Comparison of ENCODE assay signal across 1 cellular context in the genomic region with DNA sequence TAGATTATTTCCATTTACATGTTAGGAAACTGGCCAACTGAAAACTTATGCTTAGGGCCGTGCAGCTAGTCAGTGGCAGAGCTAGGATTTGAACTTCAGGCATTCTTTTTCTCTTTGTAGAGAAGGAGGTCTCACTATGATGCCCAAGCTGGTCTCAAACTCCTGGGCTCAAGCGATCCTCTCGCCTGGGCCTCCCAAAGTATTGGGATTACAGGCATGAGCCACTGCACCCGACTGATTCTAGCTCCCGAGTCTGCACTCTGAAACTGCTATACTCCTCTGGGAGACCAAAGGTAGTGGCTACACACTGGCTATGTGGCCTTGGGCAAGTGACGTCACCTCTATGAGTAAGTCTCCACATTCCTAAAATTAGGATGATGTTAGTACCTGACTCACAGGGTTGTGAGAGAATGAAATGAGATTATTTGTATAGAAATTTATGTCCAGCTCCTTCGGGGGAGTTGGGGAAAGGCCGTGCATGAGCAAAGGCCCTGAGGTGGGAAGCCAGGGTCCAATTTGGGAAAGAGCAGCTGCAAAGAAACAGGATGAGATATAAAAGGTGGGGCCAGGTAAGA.
TF ChIP-seq lines count a peak whose summit lies in the region.

No MANE protein-coding gene starts in this region.

TF ChIP-seq in HepG2, 621 proteins besides CTCF, POLR2A, EP300 and RAD21 (continued from another document and continues in another):
- TF ChIP-seq, protein P1, sequence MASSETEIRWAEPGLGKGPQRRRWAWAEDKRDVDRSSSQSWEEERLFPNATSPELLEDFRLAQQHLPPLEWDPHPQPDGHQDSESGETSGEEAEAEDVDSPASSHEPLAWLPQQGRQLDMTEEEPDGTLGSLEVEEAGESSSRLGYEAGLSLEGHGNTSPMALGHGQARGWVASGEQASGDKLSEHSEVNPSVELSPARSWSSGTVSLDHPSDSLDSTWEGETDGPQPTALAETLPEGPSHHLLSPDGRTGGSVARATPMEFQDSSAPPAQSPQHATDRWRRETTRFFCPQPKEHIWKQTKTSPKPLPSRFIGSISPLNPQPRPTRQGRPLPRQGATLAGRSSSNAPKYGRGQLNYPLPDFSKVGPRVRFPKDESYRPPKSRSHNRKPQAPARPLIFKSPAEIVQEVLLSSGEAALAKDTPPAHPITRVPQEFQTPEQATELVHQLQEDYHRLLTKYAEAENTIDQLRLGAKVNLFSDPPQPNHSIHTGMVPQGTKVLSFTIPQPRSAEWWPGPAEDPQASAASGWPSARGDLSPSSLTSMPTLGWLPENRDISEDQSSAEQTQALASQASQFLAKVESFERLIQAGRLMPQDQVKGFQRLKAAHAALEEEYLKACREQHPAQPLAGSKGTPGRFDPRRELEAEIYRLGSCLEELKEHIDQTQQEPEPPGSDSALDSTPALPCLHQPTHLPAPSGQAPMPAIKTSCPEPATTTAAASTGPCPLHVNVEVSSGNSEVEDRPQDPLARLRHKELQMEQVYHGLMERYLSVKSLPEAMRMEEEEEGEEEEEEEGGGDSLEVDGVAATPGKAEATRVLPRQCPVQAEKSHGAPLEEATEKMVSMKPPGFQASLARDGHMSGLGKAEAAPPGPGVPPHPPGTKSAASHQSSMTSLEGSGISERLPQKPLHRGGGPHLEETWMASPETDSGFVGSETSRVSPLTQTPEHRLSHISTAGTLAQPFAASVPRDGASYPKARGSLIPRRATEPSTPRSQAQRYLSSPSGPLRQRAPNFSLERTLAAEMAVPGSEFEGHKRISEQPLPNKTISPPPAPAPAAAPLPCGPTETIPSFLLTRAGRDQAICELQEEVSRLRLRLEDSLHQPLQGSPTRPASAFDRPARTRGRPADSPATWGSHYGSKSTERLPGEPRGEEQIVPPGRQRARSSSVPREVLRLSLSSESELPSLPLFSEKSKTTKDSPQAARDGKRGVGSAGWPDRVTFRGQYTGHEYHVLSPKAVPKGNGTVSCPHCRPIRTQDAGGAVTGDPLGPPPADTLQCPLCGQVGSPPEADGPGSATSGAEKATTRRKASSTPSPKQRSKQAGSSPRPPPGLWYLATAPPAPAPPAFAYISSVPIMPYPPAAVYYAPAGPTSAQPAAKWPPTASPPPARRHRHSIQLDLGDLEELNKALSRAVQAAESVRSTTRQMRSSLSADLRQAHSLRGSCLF (CRISPR knock-in tag; IDR thresholded peaks at IDR 0.05; ENCODE audit: borderline replicate concordance), result no peak
- no peak for TF ChIP-seq U2AF2 (IDR thresholded peaks at IDR 0.05; ENCODE audit: low read depth, low read length)
- peak; percentile 19; the same call in 1 of the 2 replicates for TF ChIP-seq MEF2D (CRISPR knock-in tag; IDR thresholded peaks at IDR 0.05)
- TF ChIP-seq CREB1 (IDR thresholded peaks at IDR 0.05), result peak; percentile 99
- peak; percentile 91 for TF ChIP-seq CREB1 (CRISPR knock-in tag; IDR thresholded peaks at IDR 0.05)
- TF ChIP-seq FOXA3 (CRISPR knock-in tag; IDR thresholded peaks at IDR 0.05), result no peak
- no peak for TF ChIP-seq CHD2 (IDR thresholded peaks at IDR 0.05; ENCODE audit: low read depth, low read length)
- TF ChIP-seq, protein P2, sequence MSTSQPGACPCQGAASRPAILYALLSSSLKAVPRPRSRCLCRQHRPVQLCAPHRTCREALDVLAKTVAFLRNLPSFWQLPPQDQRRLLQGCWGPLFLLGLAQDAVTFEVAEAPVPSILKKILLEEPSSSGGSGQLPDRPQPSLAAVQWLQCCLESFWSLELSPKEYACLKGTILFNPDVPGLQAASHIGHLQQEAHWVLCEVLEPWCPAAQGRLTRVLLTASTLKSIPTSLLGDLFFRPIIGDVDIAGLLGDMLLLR (CRISPR knock-in tag; IDR thresholded peaks at IDR 0.05), result no peak
- no peak for TF ChIP-seq RBAK (CRISPR knock-in tag; IDR thresholded peaks at IDR 0.05)
- TF ChIP-seq ZNF12 (CRISPR knock-in tag; IDR thresholded peaks at IDR 0.05), result no peak
- no peak for TF ChIP-seq PAX8 (CRISPR knock-in tag; IDR thresholded peaks at IDR 0.05; ENCODE audit: borderline replicate concordance)
- TF ChIP-seq ZNF256 (CRISPR knock-in tag; conservative IDR thresholded peaks at IDR 0.05), result no peak
- TF ChIP-seq, protein P3, sequence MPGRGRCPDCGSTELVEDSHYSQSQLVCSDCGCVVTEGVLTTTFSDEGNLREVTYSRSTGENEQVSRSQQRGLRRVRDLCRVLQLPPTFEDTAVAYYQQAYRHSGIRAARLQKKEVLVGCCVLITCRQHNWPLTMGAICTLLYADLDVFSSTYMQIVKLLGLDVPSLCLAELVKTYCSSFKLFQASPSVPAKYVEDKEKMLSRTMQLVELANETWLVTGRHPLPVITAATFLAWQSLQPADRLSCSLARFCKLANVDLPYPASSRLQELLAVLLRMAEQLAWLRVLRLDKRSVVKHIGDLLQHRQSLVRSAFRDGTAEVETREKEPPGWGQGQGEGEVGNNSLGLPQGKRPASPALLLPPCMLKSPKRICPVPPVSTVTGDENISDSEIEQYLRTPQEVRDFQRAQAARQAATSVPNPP (CRISPR knock-in tag; IDR thresholded peaks at IDR 0.05), result no peak
- TF ChIP-seq, protein P4, sequence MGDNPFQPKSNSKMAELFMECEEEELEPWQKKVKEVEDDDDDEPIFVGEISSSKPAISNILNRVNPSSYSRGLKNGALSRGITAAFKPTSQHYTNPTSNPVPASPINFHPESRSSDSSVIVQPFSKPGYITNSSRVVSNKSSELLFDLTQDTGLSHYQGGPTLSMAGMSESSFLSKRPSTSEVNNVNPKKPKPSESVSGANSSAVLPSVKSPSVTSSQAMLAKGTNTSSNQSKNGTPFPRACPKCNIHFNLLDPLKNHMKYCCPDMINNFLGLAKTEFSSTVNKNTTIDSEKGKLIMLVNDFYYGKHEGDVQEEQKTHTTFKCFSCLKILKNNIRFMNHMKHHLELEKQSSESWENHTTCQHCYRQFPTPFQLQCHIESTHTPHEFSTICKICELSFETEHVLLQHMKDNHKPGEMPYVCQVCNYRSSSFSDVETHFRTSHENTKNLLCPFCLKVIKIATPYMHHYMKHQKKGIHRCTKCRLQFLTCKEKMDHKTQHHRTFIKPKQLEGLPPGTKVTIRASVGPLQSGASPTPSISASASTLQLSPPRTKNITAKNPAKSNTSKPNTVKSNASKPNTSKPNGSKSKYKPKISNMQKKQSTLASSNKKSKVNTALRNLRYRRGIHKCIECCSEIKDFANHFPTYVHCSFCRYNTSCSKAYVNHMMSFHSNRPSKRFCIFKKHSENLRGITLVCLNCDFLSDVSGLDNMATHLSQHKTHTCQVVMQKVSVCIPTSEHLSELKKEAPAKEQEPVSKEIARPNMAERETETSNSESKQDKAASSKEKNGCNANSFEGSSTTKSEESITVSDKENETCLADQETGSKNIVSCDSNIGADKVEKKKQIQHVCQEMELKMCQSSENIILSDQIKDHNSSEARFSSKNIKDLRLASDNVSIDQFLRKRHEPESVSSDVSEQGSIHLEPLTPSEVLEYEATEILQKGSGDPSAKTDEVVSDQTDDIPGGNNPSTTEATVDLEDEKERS (CRISPR knock-in tag; IDR thresholded peaks at IDR 0.05), result no peak
- no peak for TF ChIP-seq ZNF337 (CRISPR knock-in tag; IDR thresholded peaks at IDR 0.05; ENCODE audit: borderline replicate concordance, low read depth)
- TF ChIP-seq ARID2 (CRISPR knock-in tag; IDR thresholded peaks at IDR 0.05; ENCODE audit: borderline replicate concordance), result no peak
- TF ChIP-seq ZBTB21 (CRISPR knock-in tag; IDR thresholded peaks at IDR 0.05), result peak; percentile 95
- no peak for TF ChIP-seq SAFB2 (CRISPR knock-in tag; IDR thresholded peaks at IDR 0.05; ENCODE audit: borderline replicate concordance, low read depth)
- TF ChIP-seq ZNF501 (CRISPR knock-in tag; IDR thresholded peaks at IDR 0.05), result peak; percentile 79; the same call in 1 of the 2 replicates
- no peak for TF ChIP-seq NR1H2 (CRISPR knock-in tag; IDR thresholded peaks at IDR 0.05; ENCODE audit: borderline replicate concordance, low read depth)
- no peak for TF ChIP-seq ZNF33A (CRISPR knock-in tag; IDR thresholded peaks at IDR 0.05; ENCODE audit: borderline replicate concordance)
- TF ChIP-seq ZNF24 (IDR thresholded peaks at IDR 0.05), result no peak
- no peak for TF ChIP-seq MTF1 (CRISPR knock-in tag; IDR thresholded peaks at IDR 0.05)
- no peak for TF ChIP-seq TCF7 (IDR thresholded peaks at IDR 0.05; ENCODE audit: low read depth)
- TF ChIP-seq NR3C1 (CRISPR knock-in tag; IDR thresholded peaks at IDR 0.05), result no peak
- TF ChIP-seq MIER3 (CRISPR knock-in tag; IDR thresholded peaks at IDR 0.05; ENCODE audit: borderline replicate concordance), result no peak
- no peak for TF ChIP-seq ZNF230 (CRISPR knock-in tag; IDR thresholded peaks at IDR 0.05)
- no peak for TF ChIP-seq MYC (CRISPR knock-in tag; IDR thresholded peaks at IDR 0.05; ENCODE audit: borderline replicate concordance)
- TF ChIP-seq, protein P5, sequence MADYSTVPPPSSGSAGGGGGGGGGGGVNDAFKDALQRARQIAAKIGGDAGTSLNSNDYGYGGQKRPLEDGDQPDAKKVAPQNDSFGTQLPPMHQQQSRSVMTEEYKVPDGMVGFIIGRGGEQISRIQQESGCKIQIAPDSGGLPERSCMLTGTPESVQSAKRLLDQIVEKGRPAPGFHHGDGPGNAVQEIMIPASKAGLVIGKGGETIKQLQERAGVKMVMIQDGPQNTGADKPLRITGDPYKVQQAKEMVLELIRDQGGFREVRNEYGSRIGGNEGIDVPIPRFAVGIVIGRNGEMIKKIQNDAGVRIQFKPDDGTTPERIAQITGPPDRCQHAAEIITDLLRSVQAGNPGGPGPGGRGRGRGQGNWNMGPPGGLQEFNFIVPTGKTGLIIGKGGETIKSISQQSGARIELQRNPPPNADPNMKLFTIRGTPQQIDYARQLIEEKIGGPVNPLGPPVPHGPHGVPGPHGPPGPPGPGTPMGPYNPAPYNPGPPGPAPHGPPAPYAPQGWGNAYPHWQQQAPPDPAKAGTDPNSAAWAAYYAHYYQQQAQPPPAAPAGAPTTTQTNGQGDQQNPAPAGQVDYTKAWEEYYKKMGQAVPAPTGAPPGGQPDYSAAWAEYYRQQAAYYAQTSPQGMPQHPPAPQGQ (CRISPR knock-in tag; IDR thresholded peaks at IDR 0.05; ENCODE audit: borderline replicate concordance), result no peak
- no peak for TF ChIP-seq ZNF616 (CRISPR knock-in tag; IDR thresholded peaks at IDR 0.05; ENCODE audit: low read depth)
- no peak for TF ChIP-seq ZNF816 (CRISPR knock-in tag; IDR thresholded peaks at IDR 0.05; ENCODE audit: borderline replicate concordance)
- TF ChIP-seq ZNF615 (CRISPR knock-in tag; IDR thresholded peaks at IDR 0.05; ENCODE audit: borderline replicate concordance), result 0 out of 2 replicates have a peak, but pooled peaks have one; percentile 28
- no peak for TF ChIP-seq GTF3A (CRISPR knock-in tag; conservative IDR thresholded peaks at IDR 0.05)
- TF ChIP-seq SRSF1 (optimal IDR thresholded peaks at IDR 0.05; ENCODE audit: low read depth, low read length), result no peak
- TF ChIP-seq SOX5 (CRISPR knock-in tag; IDR thresholded peaks at IDR 0.05; ENCODE audit: borderline replicate concordance), result no peak
- TF ChIP-seq, protein P6, sequence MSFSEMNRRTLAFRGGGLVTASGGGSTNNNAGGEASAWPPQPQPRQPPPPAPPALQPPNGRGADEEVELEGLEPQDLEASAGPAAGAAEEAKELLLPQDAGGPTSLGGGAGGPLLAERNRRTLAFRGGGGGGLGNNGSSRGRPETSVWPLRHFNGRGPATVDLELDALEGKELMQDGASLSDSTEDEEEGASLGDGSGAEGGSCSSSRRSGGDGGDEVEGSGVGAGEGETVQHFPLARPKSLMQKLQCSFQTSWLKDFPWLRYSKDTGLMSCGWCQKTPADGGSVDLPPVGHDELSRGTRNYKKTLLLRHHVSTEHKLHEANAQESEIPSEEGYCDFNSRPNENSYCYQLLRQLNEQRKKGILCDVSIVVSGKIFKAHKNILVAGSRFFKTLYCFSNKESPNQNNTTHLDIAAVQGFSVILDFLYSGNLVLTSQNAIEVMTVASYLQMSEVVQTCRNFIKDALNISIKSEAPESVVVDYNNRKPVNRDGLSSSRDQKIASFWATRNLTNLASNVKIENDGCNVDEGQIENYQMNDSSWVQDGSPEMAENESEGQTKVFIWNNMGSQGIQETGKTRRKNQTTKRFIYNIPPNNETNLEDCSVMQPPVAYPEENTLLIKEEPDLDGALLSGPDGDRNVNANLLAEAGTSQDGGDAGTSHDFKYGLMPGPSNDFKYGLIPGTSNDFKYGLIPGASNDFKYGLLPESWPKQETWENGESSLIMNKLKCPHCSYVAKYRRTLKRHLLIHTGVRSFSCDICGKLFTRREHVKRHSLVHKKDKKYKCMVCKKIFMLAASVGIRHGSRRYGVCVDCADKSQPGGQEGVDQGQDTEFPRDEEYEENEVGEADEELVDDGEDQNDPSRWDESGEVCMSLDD (CRISPR knock-in tag; IDR thresholded peaks at IDR 0.05; ENCODE audit: borderline replicate concordance), result no peak
- no peak for TF ChIP-seq ZNF563 (CRISPR knock-in tag; IDR thresholded peaks at IDR 0.05)
- TF ChIP-seq HHEX (CRISPR knock-in tag; IDR thresholded peaks at IDR 0.05), result no peak
- no peak for TF ChIP-seq MAFF (IDR thresholded peaks at IDR 0.05; ENCODE audit: low read depth, low read length)
- TF ChIP-seq, protein P7, sequence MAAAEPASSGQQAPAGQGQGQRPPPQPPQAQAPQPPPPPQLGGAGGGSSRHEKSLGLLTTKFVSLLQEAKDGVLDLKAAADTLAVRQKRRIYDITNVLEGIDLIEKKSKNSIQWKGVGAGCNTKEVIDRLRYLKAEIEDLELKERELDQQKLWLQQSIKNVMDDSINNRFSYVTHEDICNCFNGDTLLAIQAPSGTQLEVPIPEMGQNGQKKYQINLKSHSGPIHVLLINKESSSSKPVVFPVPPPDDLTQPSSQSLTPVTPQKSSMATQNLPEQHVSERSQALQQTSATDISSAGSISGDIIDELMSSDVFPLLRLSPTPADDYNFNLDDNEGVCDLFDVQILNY (CRISPR knock-in tag; conservative IDR thresholded peaks at IDR 0.05), result no peak
- no peak for TF ChIP-seq ATM (IDR thresholded peaks at IDR 0.05; ENCODE audit: borderline replicate concordance)
- no peak for TF ChIP-seq ZNF737 (CRISPR knock-in tag; IDR thresholded peaks at IDR 0.05; ENCODE audit: borderline replicate concordance)
- no peak for TF ChIP-seq ZNF44 (CRISPR knock-in tag; IDR thresholded peaks at IDR 0.05)
- TF ChIP-seq MIXL1 (CRISPR knock-in tag; IDR thresholded peaks at IDR 0.05), result no peak
- no peak for TF ChIP-seq ZNF703 (CRISPR knock-in tag; IDR thresholded peaks at IDR 0.05; ENCODE audit: borderline replicate concordance)
- TF ChIP-seq, protein P8, sequence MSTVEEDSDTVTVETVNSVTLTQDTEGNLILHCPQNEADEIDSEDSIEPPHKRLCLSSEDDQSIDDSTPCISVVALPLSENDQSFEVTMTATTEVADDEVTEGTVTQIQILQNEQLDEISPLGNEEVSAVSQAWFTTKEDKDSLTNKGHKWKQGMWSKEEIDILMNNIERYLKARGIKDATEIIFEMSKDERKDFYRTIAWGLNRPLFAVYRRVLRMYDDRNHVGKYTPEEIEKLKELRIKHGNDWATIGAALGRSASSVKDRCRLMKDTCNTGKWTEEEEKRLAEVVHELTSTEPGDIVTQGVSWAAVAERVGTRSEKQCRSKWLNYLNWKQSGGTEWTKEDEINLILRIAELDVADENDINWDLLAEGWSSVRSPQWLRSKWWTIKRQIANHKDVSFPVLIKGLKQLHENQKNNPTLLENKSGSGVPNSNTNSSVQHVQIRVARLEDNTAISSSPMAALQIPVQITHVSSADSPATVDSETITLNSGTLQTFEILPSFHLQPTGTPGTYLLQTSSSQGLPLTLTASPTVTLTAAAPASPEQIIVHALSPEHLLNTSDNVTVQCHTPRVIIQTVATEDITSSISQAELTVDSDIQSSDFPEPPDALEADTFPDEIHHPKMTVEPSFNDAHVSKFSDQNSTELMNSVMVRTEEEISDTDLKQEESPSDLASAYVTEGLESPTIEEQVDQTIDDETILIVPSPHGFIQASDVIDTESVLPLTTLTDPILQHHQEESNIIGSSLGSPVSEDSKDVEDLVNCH (CRISPR knock-in tag; IDR thresholded peaks at IDR 0.05), result no peak
- no peak for TF ChIP-seq BCL6 (CRISPR knock-in tag; IDR thresholded peaks at IDR 0.05)
- TF ChIP-seq ZNF775 (CRISPR knock-in tag; IDR thresholded peaks at IDR 0.05; ENCODE audit: borderline replicate concordance), result no peak
- no peak for TF ChIP-seq ZMYM2 (CRISPR knock-in tag; IDR thresholded peaks at IDR 0.05)
- no peak for TF ChIP-seq PAF1 (CRISPR knock-in tag; IDR thresholded peaks at IDR 0.05)
- 0 out of 2 replicates have a peak, but pooled peaks have one; percentile 18 for TF ChIP-seq BHLHE40 (IDR thresholded peaks at IDR 0.05; ENCODE audit: low read length)
